In the genomic region with DNA sequence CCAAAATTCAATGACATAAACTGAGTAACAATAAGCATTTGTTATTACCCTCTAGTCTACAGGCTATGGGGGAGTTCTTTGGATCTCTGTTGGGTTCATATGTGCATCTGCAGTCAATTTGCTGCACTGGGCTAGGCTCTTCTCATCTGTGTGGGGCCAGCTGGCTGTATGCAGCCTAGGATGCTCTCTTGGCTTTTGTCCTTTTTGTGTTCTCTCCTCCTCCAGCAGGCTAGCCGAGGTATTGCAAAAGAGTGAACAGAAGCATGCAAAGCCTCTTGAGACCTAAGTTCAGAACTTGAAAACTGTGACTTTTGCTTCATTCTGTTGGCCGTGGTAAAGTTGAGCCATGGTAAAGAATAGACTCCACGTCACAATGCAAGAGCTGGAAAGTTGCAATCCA, we compare ENCODE assay signal across 8 cellular contexts.
DNase-seq lines count a peak whose midpoint lies in the region; ATAC-seq, FAIRE-seq and TF ChIP-seq lines count a peak whose summit lies in the region.

No MANE protein-coding gene starts in this region.

- H4K91ac ChIP-seq in H1 (replicated peaks; ENCODE audit: insufficient read length, low read length) (no peak overlapping the region), trophoblast cell (ENCODE audit: low read depth, low read length) (no peak overlapping the region)

- TF ChIP-seq RAD21 in H1 (IDR thresholded peaks at IDR 0.05 in 1 of 2, conservative IDR thresholded peaks at IDR 0.05 in 1 of 2; ENCODE audit: low read depth in 2 of 2, low read length in 2 of 2) = peak; percentile 69 to 76

- H3K27me3 ChIP-seq in H1 (replicated peaks in 1 of 4; ENCODE audit: control insufficient read depth in 3 of 4, extremely low read depth in 1 of 4, insufficient read depth in 3 of 4, low read length in 3 of 4) (no peaks in the 10 kb centered on the region), trophoblast cell (ENCODE audit: insufficient read depth, low read length) (no peaks in the 10 kb centered on the region)

- peak; percentile 70 to 73 for DNase-seq in AML-193 (lab: John Stamatoyannopoulos, UW)
- DNase-seq in GM12865 (ENCODE audit: low read depth) = peak; percentile 55
- peak; percentile 49 for DNase-seq in NCI-H774 (lab: John Stamatoyannopoulos, UW)
- peak in 1 of 2 experiments; percentile 58 for DNase-seq in H1 (ENCODE audit: low read depth in 1 of 2, low spot score in 2 of 2)
- DNase-seq in trophoblast cell = peak; percentile 42 to 65
- no peak for DNase-seq in 8988T
- DNase-seq in activated CD8-positive, alpha-beta memory T cell treated with anti-CD3 and anti-CD28 coated beads, Interleukin-2, amount 50 U/mL, for 48 hours = no peak

- H4K8ac ChIP-seq in H1 (ENCODE audit: extremely low read depth, insufficient read depth, low read length) (no peak overlapping the region), trophoblast cell (ENCODE audit: low read depth, low read length) (no peak overlapping the region)

- POLR2A ChIA-PET in H1 (lab: Charles Lee; ENCODE audit: partially characterized antibody) = no interaction called here

- H4K5ac ChIP-seq in H1 (ENCODE audit: insufficient read length, low read depth, low read length) = no peak overlapping the region

- H3K4me3 ChIP-seq in GM12865 (ENCODE audit: low read depth, low read length) (no peak overlapping the region), H1 (ENCODE audit: extremely low read depth in 1 of 4, insufficient read depth in 2 of 4, low read depth in 3 of 4, low read length in 4 of 4) (no peak overlapping the region), trophoblast cell (ENCODE audit: low read depth, low read length) (no peak overlapping the region)

- H3K79me1 ChIP-seq in H1 (ENCODE audit: low read depth, low read length) (no peaks in the 10 kb centered on the region), trophoblast cell (ENCODE audit: low read length) (no peaks in the 10 kb centered on the region)

- H2BK20ac ChIP-seq in H1 (ENCODE audit: low read length) = no peak overlapping the region

- 53% methylated on average over 3 of the region's 3 CpGs; no CpG with 5 or more reads in 1 of the 2 experiments for WGBS in H1 (ENCODE audit: extremely low coverage in 1 of 2, insufficient coverage in 1 of 2, insufficient read length in 1 of 2, insufficient replicate concordance in 2 of 2, low coverage in 1 of 2, low lambda C conversion rate in 2 of 2, missing lambda C conversion rate in 1 of 2), 2 experiments
- no CpG with 5 or more reads among the region's 3 CpGs for WGBS in trophoblast cell (ENCODE audit: extremely low coverage, insufficient coverage, insufficient read length)

- TF ChIP-seq EP300 in H1 (IDR thresholded peaks at IDR 0.05; ENCODE audit: borderline replicate concordance in 1 of 2, low read depth in 2 of 2, low read length in 2 of 2) = no peak

- no peak overlapping the region for H2BK15ac ChIP-seq in H1 (ENCODE audit: low read length)

- H3K9ac ChIP-seq in H1 (replicated peaks in 1 of 4; ENCODE audit: extremely low read depth in 1 of 4, low read depth in 3 of 4, low read length in 3 of 4) (no peak overlapping the region), trophoblast cell (ENCODE audit: low read length) (no peak overlapping the region)

- H3K23ac ChIP-seq in H1 (ENCODE audit: insufficient read length) (no peak overlapping the region), trophoblast cell (ENCODE audit: low read length) (no peak overlapping the region)

- no peak overlapping the region for H3K14ac ChIP-seq in H1 (ENCODE audit: insufficient read length)
- H3K14ac ChIP-seq in trophoblast cell (ENCODE audit: low read length) = no peak overlapping the region

- no peaks in the 10 kb centered on the region for H3K23me2 ChIP-seq in H1 (ENCODE audit: low read depth, low read length)

- H4K12ac ChIP-seq in trophoblast cell (ENCODE audit: low read depth, low read length) = no peak overlapping the region

- H3K4me2 ChIP-seq in H1 (ENCODE audit: insufficient read depth in 1 of 2, low read depth in 2 of 2, low read length in 2 of 2) = no peak overlapping the region
- no peak overlapping the region for H3K4me2 ChIP-seq in trophoblast cell (ENCODE audit: low read length)

- H2BK120ac ChIP-seq in H1 (replicated peaks; ENCODE audit: low read depth, low read length) (no peak overlapping the region), trophoblast cell (ENCODE audit: insufficient read depth, low read length, poor library complexity) (no peak overlapping the region)

- peak; percentile 96 for FAIRE-seq in H1 (lab: Jason Lieb, UNC)

- H2BK12ac ChIP-seq in H1 (ENCODE audit: low read depth, low read length) (no peak overlapping the region), trophoblast cell (ENCODE audit: low read length) (no peak overlapping the region)

- peak; percentile 53 for TF ChIP-seq CTCF in GM12865 (IDR thresholded peaks at IDR 0.05; ENCODE audit: insufficient read depth, low read depth, low read length, missing control alignments)
- peak; percentile 8 to 66 (median 54) for TF ChIP-seq CTCF in H1 (IDR thresholded peaks at IDR 0.05; ENCODE audit: control extremely low read depth in 1 of 3, insufficient read depth in 1 of 3, low read depth in 1 of 3, low read length in 3 of 3)

- H3K27ac ChIP-seq in H1 (ENCODE audit: low read depth, low read length) (no peak overlapping the region), trophoblast cell (ENCODE audit: low read depth, low read length) (no peak overlapping the region)

- H2AK5ac ChIP-seq in H1 (ENCODE audit: low read depth, low read length) = no peak overlapping the region
- H2AK5ac ChIP-seq in trophoblast cell (ENCODE audit: low read length) = no peak overlapping the region

- H3K18ac ChIP-seq in H1 (ENCODE audit: extremely low read depth, low read length) (no peak overlapping the region), trophoblast cell (ENCODE audit: low read length) (no peak overlapping the region)

- H3K9me3 ChIP-seq in H1 (ENCODE audit: insufficient read depth in 2 of 2, low read depth in 1 of 2, low read length in 1 of 2) (no peaks in the 10 kb centered on the region), trophoblast cell (ENCODE audit: insufficient read depth, low read depth, low read length) (no peaks in the 10 kb centered on the region)

- no peak overlapping the region for H3K56ac ChIP-seq in H1 (replicated peaks; ENCODE audit: insufficient read length, low read depth, low read length)

- H3K36me3 ChIP-seq in H1 (ENCODE audit: control insufficient read depth in 2 of 4, insufficient read depth in 4 of 4, low read length in 3 of 4) (no peaks in the 10 kb centered on the region), trophoblast cell (ENCODE audit: control insufficient read depth in 1 of 2, insufficient read depth in 2 of 2, low read length in 2 of 2) (peaks cover 0 to 1% of the 10 kb centered on the region in 2 experiments)

- H2BK5ac ChIP-seq in H1 (ENCODE audit: low read depth, low read length) (no peak overlapping the region), trophoblast cell (ENCODE audit: low read depth, low read length, poor library complexity) (no peak overlapping the region)

- CTCF ChIA-PET in H1 (lab: Charles Lee; ENCODE audit: partially characterized antibody) = interaction anchor here (0.6 to 1.9 kb wide), 29 partner anchors 8 to 930 kb away, joined by 3 to 7 read pairs (median 3); no protein-coding TSS in a partner anchor

- TF ChIP-seq POLR2A in H1 (IDR thresholded peaks at IDR 0.05; ENCODE audit: control extremely low read depth in 1 of 2, low read depth in 2 of 2, low read length in 2 of 2) = no peak

- H3K4me1 ChIP-seq in H1 (replicated peaks in 1 of 4; ENCODE audit: control insufficient read depth in 3 of 4, insufficient read depth in 4 of 4, low read length in 3 of 4) = no peaks in the 10 kb centered on the region
- no peaks in the 10 kb centered on the region for H3K4me1 ChIP-seq in trophoblast cell (ENCODE audit: control insufficient read depth in 1 of 2, insufficient read depth in 2 of 2, low read length in 2 of 2)

- H3K4ac ChIP-seq in H1 (replicated peaks; ENCODE audit: insufficient read length, low read depth, low read length) (no peak overlapping the region), trophoblast cell (ENCODE audit: low read depth, low read length) (no peak overlapping the region)

- no peak for ATAC-seq in GM21360 (IDR thresholded peaks at IDR 0.05; ENCODE audit: unreplicated experiment)

- no peaks in the 10 kb centered on the region for H4K20me1 ChIP-seq in H1 (replicated peaks in 1 of 2; ENCODE audit: control insufficient read depth in 1 of 2, insufficient read depth in 2 of 2, low read length in 2 of 2)

- H2AFZ ChIP-seq in H1 (ENCODE audit: low read length) (no peak overlapping the region), trophoblast cell (ENCODE audit: insufficient read depth, low read length, poor library complexity) (no peak overlapping the region)

- no peaks in the 10 kb centered on the region for H3K79me2 ChIP-seq in H1 (ENCODE audit: control insufficient read depth in 1 of 2, insufficient read depth in 2 of 2, low read length in 2 of 2)
- no peaks in the 10 kb centered on the region for H3K79me2 ChIP-seq in trophoblast cell (ENCODE audit: control insufficient read depth, insufficient read depth, low read length, poor library complexity)

TF ChIP-seq in H1, 55 proteins besides CTCF, POLR2A, EP300 and RAD21:
- TF ChIP-seq NANOG (IDR thresholded peaks at IDR 0.05; ENCODE audit: insufficient read depth, low read depth, low read length, poor library complexity, severe bottlenecking) (no peak), CEBPB (IDR thresholded peaks at IDR 0.05; ENCODE audit: low read depth, low read length) (peak; percentile 58; the same call in 1 of the 2 replicates), JUN (IDR thresholded peaks at IDR 0.05; ENCODE audit: low read depth, low read length) (no peak), RXRA (IDR thresholded peaks at IDR 0.05; ENCODE audit: insufficient read depth, low read depth, low read length) (no peak)

Comparison
In these comparisons a context has a peak if more than half of its experiments do, and no peak if none do; other contexts are left out.
1. DNase-seq: peak in AML-193 (2 of 2), GM12865 (single experiment), NCI-H774 (single experiment) and trophoblast cell (2 of 2); none in 8988T (single experiment) and activated CD8-positive, alpha-beta memory T cell treated with anti-CD3 and anti-CD28 coated beads, Interleukin-2, amount 50 U/mL, for 48 hours (single experiment).